In genomic region chr17:2043785-2044184, GRCh38 we compare ENCODE assay signal across 9 cellular contexts. TPM values are rescaled to one million over a fixed set of nuclear protein-coding genes. Genes with fewer than 3 reads are reported as not detected.
DNase-seq lines count a peak whose midpoint lies in the region; ATAC-seq, FAIRE-seq and TF ChIP-seq lines count a peak whose summit lies in the region.
"Had no signal": no experiment of that assay in that cellular context is flagged by ENCODE, and none has a peak within 500 bp of the region (broad histone marks: within the 10 kb centered on the region; RNA-seq: fewer than 3 reads in every experiment).

No MANE protein-coding gene starts in this region.

- peaks cover 17% of the 10 kb centered on the region for H3K36me3 Mint-ChIP-seq in activated naive CD8-positive, alpha-beta T cell treated with anti-CD3 and anti-CD28 coated beads for 36 hours
- no peaks in the 10 kb centered on the region for H3K36me3 Mint-ChIP-seq in glutamatergic neuron (ENCODE audit: unreplicated experiment)

- 72% methylated on average over 6 of the region's 6 CpGs for WGBS in A549 (ENCODE audit: missing lambda C conversion rate)

- TF ChIP-seq POLR2A in A549 (IDR thresholded peaks at IDR 0.05; ENCODE audit: low read length): no peak
- peak; percentile 21 for TF ChIP-seq POLR2A in GM19193 (IDR thresholded peaks at IDR 0.05; ENCODE audit: extremely low read depth, insufficient read depth, insufficient read length)

- H3K4me1 ChIP-seq in A549: peaks cover 28% of the 10 kb centered on the region

- DNase-seq in A549 (ENCODE audit: low read depth in 1 of 2, low spot score in 1 of 2) (peak; percentile 50 to 52), glutamatergic neuron (no peak), nucleus accumbens (lab: John Stamatoyannopoulos, UW) (no peak)
- DNase-seq in activated naive CD8-positive, alpha-beta T cell treated with anti-CD3 and anti-CD28 coated beads for 36 hours: no peak
- DNase-seq: NCI-H1092 had no signal

- H3K27ac ChIP-seq in A549: peak overlapping the region in 1 of 2 experiments; percentile 93; a peak in 1 of 6 replicates

- H3K4me3 ChIP-seq in A549: no peak overlapping the region

- no peak for TF ChIP-seq EP300 in A549 (IDR thresholded peaks at IDR 0.05)

- H3K9me3 ChIP-seq in A549: no peaks in the 10 kb centered on the region

- H3K4me3 Mint-ChIP-seq in activated naive CD8-positive, alpha-beta T cell treated with anti-CD3 and anti-CD28 coated beads for 36 hours: peak overlapping the region; percentile 90
- H3K4me3 Mint-ChIP-seq in glutamatergic neuron (ENCODE audit: unreplicated experiment): peak overlapping the region; percentile 40

- no peak for TF ChIP-seq CTCF in A549 (IDR thresholded peaks at IDR 0.05)
- TF ChIP-seq CTCF in glutamatergic neuron (IDR thresholded peaks at IDR 0.05; ENCODE audit: partially characterized antibody, unreplicated experiment): no peak

- no peak for ATAC-seq in A549
- ATAC-seq in GM19023 (IDR thresholded peaks at IDR 0.05; ENCODE audit: unreplicated experiment): no peak
- ATAC-seq in HG02981 (IDR thresholded peaks at IDR 0.05; ENCODE audit: unreplicated experiment): no peak
- no peak for ATAC-seq in GM21381 (IDR thresholded peaks at IDR 0.05; ENCODE audit: unreplicated experiment)

- no peaks in the 10 kb centered on the region for H3K9me3 Mint-ChIP-seq in activated naive CD8-positive, alpha-beta T cell treated with anti-CD3 and anti-CD28 coated beads for 36 hours
- no peaks in the 10 kb centered on the region for H3K9me3 Mint-ChIP-seq in glutamatergic neuron (ENCODE audit: unreplicated experiment)

- H3K27me3 Mint-ChIP-seq in activated naive CD8-positive, alpha-beta T cell treated with anti-CD3 and anti-CD28 coated beads for 36 hours: peaks cover 6% of the 10 kb centered on the region
- H3K27me3 Mint-ChIP-seq in glutamatergic neuron (ENCODE audit: unreplicated experiment): peaks cover 7% of the 10 kb centered on the region

- peak overlapping the region; percentile 91 for H3K27ac Mint-ChIP-seq in activated naive CD8-positive, alpha-beta T cell treated with anti-CD3 and anti-CD28 coated beads for 36 hours
- no peak overlapping the region for H3K27ac Mint-ChIP-seq in glutamatergic neuron (ENCODE audit: unreplicated experiment)

- POLR2A ChIA-PET in A549 (lab: Yijun Ruan, JAX): interaction anchor here (0.7 kb wide), 2 partner anchors 135 to 239 kb away, joined by 3 to 5 read pairs; no protein-coding TSS in a partner anchor

- FAIRE-seq in A549 (lab: Jason Lieb, UNC): no peak

- peak overlapping the region; percentile 96; the same call in 2 of the 3 replicates for H3K4me2 ChIP-seq in A549

- no peak for TF ChIP-seq RAD21 in A549 (conservative IDR thresholded peaks at IDR 0.05 in 1 of 2, IDR thresholded peaks at IDR 0.05 in 1 of 2)

- peaks cover 20% of the 10 kb centered on the region for H3K4me1 Mint-ChIP-seq in activated naive CD8-positive, alpha-beta T cell treated with anti-CD3 and anti-CD28 coated beads for 36 hours
- H3K4me1 Mint-ChIP-seq in glutamatergic neuron (ENCODE audit: low read depth, unreplicated experiment): peaks cover 7% of the 10 kb centered on the region

- CTCF ChIA-PET in A549 (lab: Yijun Ruan, JAX): interaction anchor here (0.7 to 16.1 kb wide), 5 partner anchors 13 to 202 kb away, joined by 4 to 224 read pairs (median 37); partner anchors contain the start of genes DPH1, HIC1 and RTN4RL1

TF ChIP-seq in A549, 52 proteins besides CTCF, POLR2A, EP300 and RAD21:
- TF ChIP-seq EHMT2 (IDR thresholded peaks at IDR 0.05; ENCODE audit: low read depth) (no peak), RCOR1 (IDR thresholded peaks at IDR 0.05; ENCODE audit: low read depth, low read length) (no peak), CBX8 (IDR thresholded peaks at IDR 0.05) (no peak), MAZ (IDR thresholded peaks at IDR 0.05; ENCODE audit: borderline replicate concordance, low read depth, low read length) (no peak), REST (IDR thresholded peaks at IDR 0.05) (no peak)

RNA-seq across cellular contexts. Expression of gene OVCA2, which starts 2.0 kb away (rescaled TPM):
- polyA plus RNA-seq in A549 (2011; rRNA removed) (66.3 and 73.1 TPM in 2 replicates), A549 (2017; fragmentation: RNase III; extraction: RNeasy Plus Mini Kit Qiagen cat#74134 plus additional on column Dnase treatment) (54.3 to 56.6 TPM (median 54.6 TPM) in 3 replicates)
- 77.8 and 108 TPM in 2 replicates for polyA plus RNA-seq in A549 (2012; cell fraction: cytosol; rRNA removed)
- 46.6 and 48.1 TPM in 2 replicates for polyA plus RNA-seq in A549 (2012; cell fraction: nucleus; rRNA removed)
- polyA minus RNA-seq in A549 (2011; rRNA and poly(A)+ RNA removed): 60.6 and 72.6 TPM in 2 replicates
- total RNA-seq in activated naive CD8-positive, alpha-beta T cell treated with anti-CD3 and anti-CD28 coated beads for 36 hours: 10 to 100 TPM; 38.4 to 39.0 TPM
- 16.3 TPM for total RNA-seq in glutamatergic neuron (ENCODE audit: unreplicated experiment)

RNA-seq across cellular contexts. Expression of gene HIC1, which starts 11.1 kb away (rescaled TPM):
- polyA plus RNA-seq in A549 (2011; rRNA removed) (0.13 and 0.28 TPM in 2 replicates), A549 (2017; fragmentation: RNase III; extraction: RNeasy Plus Mini Kit Qiagen cat#74134 plus additional on column Dnase treatment) (0.70 to 1.5 TPM (median 1.3 TPM) in 3 replicates)
- polyA plus RNA-seq in A549 (2012; cell fraction: cytosol; rRNA removed): 0.37 and 0.43 TPM in 2 replicates
- 1.7 and 2.1 TPM in 2 replicates for polyA plus RNA-seq in A549 (2012; cell fraction: nucleus; rRNA removed)
- 0.29 and 0.58 TPM in 2 replicates for polyA minus RNA-seq in A549 (2011; rRNA and poly(A)+ RNA removed)
- 10 to 100 TPM; 36.7 to 37.8 TPM for total RNA-seq in activated naive CD8-positive, alpha-beta T cell treated with anti-CD3 and anti-CD28 coated beads for 36 hours
- 2.5 TPM for total RNA-seq in glutamatergic neuron (ENCODE audit: unreplicated experiment)

RNA-seq across cellular contexts. Expression of gene DPH1, which starts 13.8 kb away (rescaled TPM):
- 25.5 and 33.0 TPM in 2 replicates for polyA plus RNA-seq in A549 (2011; rRNA removed)
- 44.9 and 53.6 TPM in 2 replicates for polyA plus RNA-seq in A549 (2012; cell fraction: cytosol; rRNA removed)
- polyA plus RNA-seq in A549 (2012; cell fraction: nucleus; rRNA removed): 178 and 193 TPM in 2 replicates
- 33.6 to 42.4 TPM (median 34.4 TPM) in 3 replicates for polyA plus RNA-seq in A549 (2017; fragmentation: RNase III; extraction: RNeasy Plus Mini Kit Qiagen cat#74134 plus additional on column Dnase treatment)
- polyA minus RNA-seq in A549 (2011; rRNA and poly(A)+ RNA removed): 52.9 and 61.5 TPM in 2 replicates
- 10 to 100 TPM; 34.7 to 35.3 TPM for total RNA-seq in activated naive CD8-positive, alpha-beta T cell treated with anti-CD3 and anti-CD28 coated beads for 36 hours
- 36.4 TPM for total RNA-seq in glutamatergic neuron (ENCODE audit: unreplicated experiment)

RNA-seq across cellular contexts. Expression of gene RTN4RL1, which starts 18.7 kb away (rescaled TPM):
- polyA plus RNA-seq in A549 (2011; rRNA removed) (0.39 and 0.46 TPM in 2 replicates), A549 (2017; fragmentation: RNase III; extraction: RNeasy Plus Mini Kit Qiagen cat#74134 plus additional on column Dnase treatment) (1.4 to 1.8 TPM (median 1.5 TPM) in 3 replicates)
- polyA plus RNA-seq in A549 (2012; cell fraction: cytosol; rRNA removed): 0.96 and 1.8 TPM in 2 replicates
- 1.8 and 2.1 TPM in 2 replicates for polyA plus RNA-seq in A549 (2012; cell fraction: nucleus; rRNA removed)
- 0.44 and 0.45 TPM in 2 replicates for polyA minus RNA-seq in A549 (2011; rRNA and poly(A)+ RNA removed)
- under 1 TPM; 0.64 to 0.80 TPM for total RNA-seq in activated naive CD8-positive, alpha-beta T cell treated with anti-CD3 and anti-CD28 coated beads for 36 hours
- 50.3 TPM for total RNA-seq in glutamatergic neuron (ENCODE audit: unreplicated experiment)

Comparison
In these comparisons a context has a peak if more than half of its experiments do, and no peak if none do; other contexts are left out.
1. DNase-seq: peak in A549 (2 of 2); none in activated naive CD8-positive, alpha-beta T cell treated with anti-CD3 and anti-CD28 coated beads for 36 hours (single experiment), glutamatergic neuron (single experiment) and nucleus accumbens (0 of 56).
2. RNA of gene HIC1, which starts 11.1 kb away (total RNA-seq): 36.7 to 37.8 TPM in activated naive CD8-positive, alpha-beta T cell treated with anti-CD3 and anti-CD28 coated beads for 36 hours; 2.5 TPM in glutamatergic neuron (single experiment); every median in the first group is over 10 times any median in the second.